ENCODE assay signal across 8 cellular contexts in genomic region chr6:117674991-117675657, GRCh38. TPM values are rescaled to one million over a fixed set of nuclear protein-coding genes. Genes with fewer than 3 reads are reported as not detected.
DNase-seq lines count a peak whose midpoint lies in the region; ATAC-seq and TF ChIP-seq lines count a peak whose summit lies in the region.

NUS1 (plus strand) TSS chr6:117675469; CDS start chr6:117675671, 202 bp downstream.

- no peak within 1 kb of the TSS for H3K4me3 ChIP-seq in KMS-11 (IDR thresholded peaks at IDR 0.05; ENCODE audit: insufficient read depth, low read depth, low read length)
- peak within 1 kb of the TSS; percentile 89 for H3K4me3 ChIP-seq in mucosa of stomach (ENCODE audit: low read length)

- no peaks in the 10 kb centered on the region for H3K27me3 ChIP-seq in KMS-11 (ENCODE audit: insufficient read depth, low read depth)
- no peaks in the 10 kb centered on the region for H3K27me3 ChIP-seq in mucosa of stomach (ENCODE audit: control insufficient read depth, insufficient read depth, low read length)

- peak within 1 kb of the TSS; percentile 76 for H3K4me2 ChIP-seq in KMS-11

- ATAC-seq in GM21786 (IDR thresholded peaks at IDR 0.05; ENCODE audit: unreplicated experiment): peak; percentile 98

- H3K4me1 ChIP-seq in KMS-11 (ENCODE audit: low read depth, poor library complexity, severe bottlenecking) (peaks cover 18% of the 10 kb centered on the region), mucosa of stomach (ENCODE audit: control insufficient read depth, insufficient read depth, low read length) (peaks cover 20% of the 10 kb centered on the region)

- 0 out of 2 replicates have a peak, but pooled peaks cover 6% of the 10 kb centered on the region for H4K20me1 ChIP-seq in KMS-11 (ENCODE audit: insufficient read depth)

- H3K79me2 ChIP-seq in KMS-11 (ENCODE audit: insufficient read depth, low read depth): peaks cover 42% of the 10 kb centered on the region

- TF ChIP-seq CTCF in KMS-11 (conservative IDR thresholded peaks at IDR 0.05; ENCODE audit: low read depth, low read length): peak; percentile 51

- TF ChIP-seq POLR2A in erythroblast (IDR thresholded peaks at IDR 0.05; ENCODE audit: low read length): peak; percentile 69

- H2AFZ ChIP-seq in KMS-11 (ENCODE audit: low read depth): peak within 1 kb of the TSS; percentile 85

- H3K9ac ChIP-seq in KMS-11: peak within 1 kb of the TSS; percentile 66
- peak within 1 kb of the TSS; percentile 78 for H3K9ac ChIP-seq in mucosa of stomach (ENCODE audit: low read length)

- no peak within 1 kb of the TSS for H3K27ac ChIP-seq in KMS-11

- H3K36me3 ChIP-seq in KMS-11 (ENCODE audit: insufficient read depth): no peaks in the 10 kb centered on the region
- H3K36me3 ChIP-seq in mucosa of stomach (ENCODE audit: control insufficient read depth, insufficient read depth, low read length): no peaks in the 10 kb centered on the region

- DNase-seq in DMS79 (lab: John Stamatoyannopoulos, UW) (peak; percentile 96), erythroblast (lab: John Stamatoyannopoulos, UW) (peak; percentile 98 to 99)
- DNase-seq in activated T-cell treated with anti-CD3 and anti-CD28 coated beads, Interleukin-2, amount 50 U/mL, for 1 hour: peak; percentile 98
- DNase-seq in stimulated activated CD8-positive, alpha-beta memory T cell treated with anti-CD3 and anti-CD28 coated beads, Interleukin-4, amount 100 ng/mL, for 48 hours: peak; percentile 99

- H3K9me3 ChIP-seq in mucosa of stomach (ENCODE audit: control insufficient read depth, low read length): no peaks in the 10 kb centered on the region

TF ChIP-seq in PFSK-1, 5 proteins besides CTCF, POLR2A, EP300 and RAD21:
- TF ChIP-seq FOXP2 (optimal IDR thresholded peaks at IDR 0.05; ENCODE audit: borderline replicate concordance, extremely low read depth, extremely low read length, insufficient read depth) (peak; percentile 83), SIN3A (IDR thresholded peaks at IDR 0.05; ENCODE audit: borderline replicate concordance, insufficient read depth, low read length) (no peak), TAF1 (IDR thresholded peaks at IDR 0.05; ENCODE audit: borderline replicate concordance, insufficient read depth, low read length) (no peak), POLR2AphosphoS5 (IDR thresholded peaks at IDR 0.05; ENCODE audit: low read depth, low read length) (peak; percentile 54; the same call in 1 of the 2 replicates), REST (IDR thresholded peaks at IDR 0.05; ENCODE audit: insufficient read depth in 1 of 2, low read depth in 2 of 2, low read length in 2 of 2) (no peak)

RNA-seq across cellular contexts. Expression of gene NUS1, which starts in this region (rescaled TPM):
- polyA plus RNA-seq in PFSK-1 (2012; ENCODE audit: insufficient read length, low read depth): 19.2 TPM
